ENCODE assay signal across 8 cellular contexts in the genomic region with DNA sequence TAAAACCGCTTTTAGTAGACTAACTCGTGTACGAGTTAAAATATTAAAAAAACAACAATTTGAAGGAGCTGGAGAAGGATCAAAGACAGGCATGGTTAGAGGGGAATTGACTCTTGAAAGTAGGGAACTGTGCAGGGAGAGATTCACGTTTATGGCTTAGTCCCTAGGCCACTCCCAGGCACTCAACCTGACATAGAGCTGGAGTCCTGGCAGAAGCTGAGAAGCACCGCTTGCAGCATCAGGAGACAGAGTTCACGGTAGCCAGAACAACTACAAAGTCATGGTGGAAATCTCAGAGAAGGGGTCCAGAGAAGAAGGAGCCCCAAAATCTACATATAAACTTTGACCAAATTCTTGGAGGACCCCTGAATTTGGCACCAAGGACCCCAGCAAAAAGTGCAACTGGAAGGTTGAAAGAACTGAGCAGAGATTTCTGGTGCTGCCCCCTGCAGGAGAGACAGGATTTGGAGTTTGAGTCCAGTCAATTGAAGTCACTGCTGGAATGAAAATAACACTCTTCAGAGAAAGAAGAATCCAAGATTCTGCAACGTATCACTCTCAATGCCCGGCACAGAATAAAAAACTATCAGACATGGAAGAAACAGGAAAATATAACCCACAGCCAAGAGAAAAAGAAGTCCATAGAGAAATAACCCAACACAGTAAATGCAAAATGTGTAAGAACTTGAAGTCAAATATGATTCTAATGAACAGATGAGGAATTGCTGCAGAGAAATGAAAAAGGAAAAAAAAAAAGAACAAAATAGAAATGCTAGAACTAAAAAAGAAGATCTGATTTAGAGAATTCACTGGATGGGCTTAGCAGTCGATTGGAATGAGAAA.
DNase-seq lines count a peak whose midpoint lies in the region; ATAC-seq and TF ChIP-seq lines count a peak whose summit lies in the region.

No MANE protein-coding gene starts in this region.

- TF ChIP-seq CTCF in AG09309 (IDR thresholded peaks at IDR 0.05; ENCODE audit: control insufficient read depth, insufficient read depth, low read depth, low read length, missing control alignments), result peak; percentile 75
- TF ChIP-seq CTCF in GM13976 (IDR thresholded peaks at IDR 0.05; ENCODE audit: borderline replicate concordance, control extremely low read depth, extremely low read depth, insufficient read depth, missing control alignments), result peak; percentile 64
- TF ChIP-seq CTCF in foreskin keratinocyte (conservative IDR thresholded peaks at IDR 0.05), result peak; percentile 73

- no peak overlapping the region for H3K4me3 ChIP-seq in AG09309 (ENCODE audit: control insufficient read depth, low read depth, low read length)

- no peak overlapping the region for H3K27ac ChIP-seq in foreskin keratinocyte

- H3K27me3 ChIP-seq in foreskin keratinocyte, result peaks cover 20% of the 10 kb centered on the region

- in situ Hi-C loops in GM13976 (cut with MboI; ENCODE audit: low sequenced_read_pairs, unreplicated experiment), result no loop called here

- ATAC-seq in SK-N-SH treated with all-trans-retinoic acid at 6 μM for 48 hours (peak; percentile 68; the same call in 2 of the 3 replicates), foreskin keratinocyte (peak; percentile 68), GM18520 (IDR thresholded peaks at IDR 0.05; ENCODE audit: unreplicated experiment) (no peak), HG03565 (IDR thresholded peaks at IDR 0.05; ENCODE audit: unreplicated experiment) (no peak), GM18498 (IDR thresholded peaks at IDR 0.05; ENCODE audit: unreplicated experiment) (no peak)

- DNase-seq in AG09309 (ENCODE audit: low read depth), result no peak
- DNase-seq in GM13976 (ENCODE audit: low spot score), result no peak
- DNase-seq in foreskin keratinocyte, result peak in 1 of 2 donors; percentile 22
- peak; percentile 66 for DNase-seq in stimulated activated CD8-positive, alpha-beta memory T cell treated with anti-CD3 and anti-CD28 coated beads, Interleukin-4, amount 100 ng/mL, for 48 hours

- H3K4me1 ChIP-seq in foreskin keratinocyte, result no peaks in the 10 kb centered on the region

TF ChIP-seq in SK-N-SH treated with all-trans-retinoic acid at 6 μM for 48 hours, 23 proteins besides CTCF, POLR2A, EP300 and RAD21:
- TF ChIP-seq ZFP3 (CRISPR knock-in tag; IDR thresholded peaks at IDR 0.05) (no peak), TOX (CRISPR knock-in tag; IDR thresholded peaks at IDR 0.05; ENCODE audit: borderline replicate concordance) (no peak), ARNTL (CRISPR knock-in tag; IDR thresholded peaks at IDR 0.05; ENCODE audit: borderline replicate concordance, low read depth) (no peak), CSDC2 (CRISPR knock-in tag; IDR thresholded peaks at IDR 0.05) (no peak), POU6F1 (CRISPR knock-in tag; IDR thresholded peaks at IDR 0.05; ENCODE audit: borderline replicate concordance, low read depth) (no peak), ZNF565 (CRISPR knock-in tag; conservative IDR thresholded peaks at IDR 0.05; ENCODE audit: low read depth) (no peak), RARB (CRISPR knock-in tag; IDR thresholded peaks at IDR 0.05) (no peak), PPARA (CRISPR knock-in tag; IDR thresholded peaks at IDR 0.05; ENCODE audit: borderline replicate concordance) (no peak)
- TF ChIP-seq, protein P1, sequence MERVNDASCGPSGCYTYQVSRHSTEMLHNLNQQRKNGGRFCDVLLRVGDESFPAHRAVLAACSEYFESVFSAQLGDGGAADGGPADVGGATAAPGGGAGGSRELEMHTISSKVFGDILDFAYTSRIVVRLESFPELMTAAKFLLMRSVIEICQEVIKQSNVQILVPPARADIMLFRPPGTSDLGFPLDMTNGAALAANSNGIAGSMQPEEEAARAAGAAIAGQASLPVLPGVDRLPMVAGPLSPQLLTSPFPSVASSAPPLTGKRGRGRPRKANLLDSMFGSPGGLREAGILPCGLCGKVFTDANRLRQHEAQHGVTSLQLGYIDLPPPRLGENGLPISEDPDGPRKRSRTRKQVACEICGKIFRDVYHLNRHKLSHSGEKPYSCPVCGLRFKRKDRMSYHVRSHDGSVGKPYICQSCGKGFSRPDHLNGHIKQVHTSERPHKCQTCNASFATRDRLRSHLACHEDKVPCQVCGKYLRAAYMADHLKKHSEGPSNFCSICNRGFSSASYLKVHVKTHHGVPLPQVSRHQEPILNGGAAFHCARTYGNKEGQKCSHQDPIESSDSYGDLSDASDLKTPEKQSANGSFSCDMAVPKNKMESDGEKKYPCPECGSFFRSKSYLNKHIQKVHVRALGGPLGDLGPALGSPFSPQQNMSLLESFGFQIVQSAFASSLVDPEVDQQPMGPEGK (CRISPR knock-in tag; IDR thresholded peaks at IDR 0.05; ENCODE audit: borderline replicate concordance), result no peak
- TF ChIP-seq, protein P2, sequence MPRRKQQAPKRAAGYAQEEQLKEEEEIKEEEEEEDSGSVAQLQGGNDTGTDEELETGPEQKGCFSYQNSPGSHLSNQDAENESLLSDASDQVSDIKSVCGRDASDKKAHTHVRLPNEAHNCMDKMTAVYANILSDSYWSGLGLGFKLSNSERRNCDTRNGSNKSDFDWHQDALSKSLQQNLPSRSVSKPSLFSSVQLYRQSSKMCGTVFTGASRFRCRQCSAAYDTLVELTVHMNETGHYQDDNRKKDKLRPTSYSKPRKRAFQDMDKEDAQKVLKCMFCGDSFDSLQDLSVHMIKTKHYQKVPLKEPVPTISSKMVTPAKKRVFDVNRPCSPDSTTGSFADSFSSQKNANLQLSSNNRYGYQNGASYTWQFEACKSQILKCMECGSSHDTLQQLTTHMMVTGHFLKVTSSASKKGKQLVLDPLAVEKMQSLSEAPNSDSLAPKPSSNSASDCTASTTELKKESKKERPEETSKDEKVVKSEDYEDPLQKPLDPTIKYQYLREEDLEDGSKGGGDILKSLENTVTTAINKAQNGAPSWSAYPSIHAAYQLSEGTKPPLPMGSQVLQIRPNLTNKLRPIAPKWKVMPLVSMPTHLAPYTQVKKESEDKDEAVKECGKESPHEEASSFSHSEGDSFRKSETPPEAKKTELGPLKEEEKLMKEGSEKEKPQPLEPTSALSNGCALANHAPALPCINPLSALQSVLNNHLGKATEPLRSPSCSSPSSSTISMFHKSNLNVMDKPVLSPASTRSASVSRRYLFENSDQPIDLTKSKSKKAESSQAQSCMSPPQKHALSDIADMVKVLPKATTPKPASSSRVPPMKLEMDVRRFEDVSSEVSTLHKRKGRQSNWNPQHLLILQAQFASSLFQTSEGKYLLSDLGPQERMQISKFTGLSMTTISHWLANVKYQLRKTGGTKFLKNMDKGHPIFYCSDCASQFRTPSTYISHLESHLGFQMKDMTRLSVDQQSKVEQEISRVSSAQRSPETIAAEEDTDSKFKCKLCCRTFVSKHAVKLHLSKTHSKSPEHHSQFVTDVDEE (CRISPR knock-in tag; IDR thresholded peaks at IDR 0.05), result no peak

Comparison
In these comparisons a context has a peak if more than half of its experiments do, and no peak if none do; other contexts are left out.
1. ATAC-seq: peak in SK-N-SH treated with all-trans-retinoic acid at 6 μM for 48 hours (single experiment) and foreskin keratinocyte (single experiment); none in GM18520 (single experiment), HG03565 (single experiment) and GM18498 (single experiment).
2. Peak in every context shown above with its lines, with median percentiles within 50 percentile points of each other: CTCF ChIP-seq.